ENCODE assay signal across 1 cellular context in genomic region chr10:128072941-128073615, GRCh38.
TF ChIP-seq lines count a peak whose summit lies in the region.

No MANE protein-coding gene starts in this region.

TF ChIP-seq in GM23338, 12 proteins besides CTCF, POLR2A, EP300 and RAD21 (continued from another document):
- TF ChIP-seq REST (IDR thresholded peaks at IDR 0.05; ENCODE audit: unreplicated experiment): no peak
- TF ChIP-seq ZNF114 (CRISPR knock-in tag; IDR thresholded peaks at IDR 0.05): no peak
- TF ChIP-seq CREB1 (CRISPR knock-in tag; IDR thresholded peaks at IDR 0.05; ENCODE audit: low read depth): no peak
- TF ChIP-seq ETS1 (IDR thresholded peaks at IDR 0.05): no peak
- TF ChIP-seq STAT1 (IDR thresholded peaks at IDR 0.05; ENCODE audit: unreplicated experiment): no peak
- no peak for TF ChIP-seq JUNB (IDR thresholded peaks at IDR 0.05; ENCODE audit: unreplicated experiment)
- TF ChIP-seq POLR2AphosphoS5 (IDR thresholded peaks at IDR 0.05; ENCODE audit: low read depth): no peak
- TF ChIP-seq ZNF331 (CRISPR knock-in tag; IDR thresholded peaks at IDR 0.05; ENCODE audit: low read depth): no peak
- TF ChIP-seq EZH2 (IDR thresholded peaks at IDR 0.05; ENCODE audit: low read depth, unreplicated experiment): no peak
TF ChIP-seq in GM23338: peak in this region for 0.
